8 cellular contexts compared by ENCODE assay signal in the genomic region with DNA sequence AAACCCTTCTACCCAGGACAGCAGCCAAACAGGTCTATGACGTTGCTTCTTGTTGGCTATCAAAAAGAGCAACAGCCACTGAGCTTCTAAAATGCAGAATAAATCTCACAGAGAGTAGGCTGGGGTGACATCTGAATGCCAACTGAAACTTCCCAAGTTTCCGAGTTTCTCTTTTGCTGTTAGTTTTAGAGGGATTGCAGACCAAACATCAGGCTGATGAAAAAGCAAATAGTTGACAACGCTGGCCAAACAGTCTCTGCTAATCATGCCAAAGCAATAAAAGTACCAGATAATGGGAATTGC. TPM values are rescaled to one million over a fixed set of nuclear protein-coding genes. Genes with fewer than 3 reads are reported as not detected.
DNase-seq lines count a peak whose midpoint lies in the region; ATAC-seq and TF ChIP-seq lines count a peak whose summit lies in the region.

No MANE protein-coding gene starts in this region.

- peaks cover 39% of the 10 kb centered on the region for H3K4me1 ChIP-seq in CD4-positive, alpha-beta memory T cell (ENCODE audit: insufficient read depth, low read length)
- H3K4me1 ChIP-seq in PC-3 (ENCODE audit: insufficient read depth, low read length) (peaks cover 42% of the 10 kb centered on the region), osteoblast (ENCODE audit: insufficient read depth, low read length) (peaks cover 24% of the 10 kb centered on the region)

- H3K4me2 ChIP-seq in PC-3 (ENCODE audit: low read length) (peak overlapping the region; percentile 81), osteoblast (ENCODE audit: insufficient read depth, low read length) (peak overlapping the region; percentile 86)

- intact Hi-C loops in CD4-positive, alpha-beta memory T cell (cut with micrococcal nuclease), result loop anchor here (1.0 to 10.0 kb wide), 7 partner anchors 39 to 501 kb away; no protein-coding TSS in a partner anchor
- intact Hi-C loops in PC-3 (cut with micrococcal nuclease), result loop anchor here (1.0 to 10.0 kb wide), 13 partner anchors 37 to 858 kb away; no protein-coding TSS in a partner anchor

- peak overlapping the region; percentile 89 for H2AFZ ChIP-seq in PC-3 (ENCODE audit: low read length)
- peak overlapping the region; percentile 1 for H2AFZ ChIP-seq in osteoblast (ENCODE audit: low read length)

- H3K27me3 ChIP-seq in CD4-positive, alpha-beta memory T cell (ENCODE audit: insufficient read depth, low read length), result no peaks in the 10 kb centered on the region
- H3K27me3 ChIP-seq in PC-3 (ENCODE audit: low read length) (no peaks in the 10 kb centered on the region), osteoblast (ENCODE audit: insufficient read depth, low read length) (no peaks in the 10 kb centered on the region)

- H3K4me1 Mint-ChIP-seq in CD4-positive, alpha-beta memory T cell, result peaks cover 30 to 55% (median 41%) of the 10 kb centered on the region in 4 donors
- peaks cover 45% of the 10 kb centered on the region for H3K4me1 Mint-ChIP-seq in endothelial cell (ENCODE audit: unreplicated experiment)

- H3F3A ChIP-seq in PC-3 (ENCODE audit: low read length, unreplicated experiment), result no peaks in the 10 kb centered on the region

- no peak for TF ChIP-seq CTCF in PC-3 (conservative IDR thresholded peaks at IDR 0.05; ENCODE audit: low read depth, low read length)
- no peak for TF ChIP-seq CTCF in endothelial cell (IDR thresholded peaks at IDR 0.05; ENCODE audit: unreplicated experiment)
- no peak for TF ChIP-seq CTCF in osteoblast (IDR thresholded peaks at IDR 0.05; ENCODE audit: extremely low read depth, low read depth, low read length)

- CTCF ChIA-PET in CD4-positive, alpha-beta memory T cell (lab: Charles Lee; ENCODE audit: partially characterized antibody), result interaction anchor here (0.8 to 1.9 kb wide), 3 partner anchors 10 to 116 kb away, joined by 3 to 5 read pairs (median 3); no protein-coding TSS in a partner anchor
- CTCF ChIA-PET in PC-3 (lab: Charles Lee), result no interaction called here

- H3K27ac Mint-ChIP-seq in CD4-positive, alpha-beta memory T cell, result peak overlapping the region; percentile 87 to 100 (median 99)
- H3K27ac Mint-ChIP-seq in endothelial cell (ENCODE audit: unreplicated experiment), result peak overlapping the region; percentile 99

- H3K79me2 ChIP-seq in PC-3 (ENCODE audit: low read length), result peaks cover 42% of the 10 kb centered on the region
- peaks cover 53% of the 10 kb centered on the region for H3K79me2 ChIP-seq in osteoblast (ENCODE audit: insufficient read depth, low read length)

- peak overlapping the region; percentile 77 to 93 for H3K4me3 ChIP-seq in CD4-positive, alpha-beta memory T cell (ENCODE audit: low read length in 2 of 2)
- H3K4me3 ChIP-seq in PC-3 (ENCODE audit: low read length), result peak overlapping the region; percentile 96
- peak overlapping the region; percentile 79 for H3K4me3 ChIP-seq in osteoblast (ENCODE audit: insufficient read depth, low read length)

- peak overlapping the region; percentile 84 for H3K27ac ChIP-seq in CD4-positive, alpha-beta memory T cell (ENCODE audit: low read depth, low read length)
- peak overlapping the region; percentile 61 for H3K27ac ChIP-seq in PC-3 (ENCODE audit: low read length)
- H3K27ac ChIP-seq in osteoblast (ENCODE audit: low read depth, low read length), result peak overlapping the region; percentile 88

- H3K4me3 Mint-ChIP-seq in CD4-positive, alpha-beta memory T cell, result peak overlapping the region; percentile 95 to 100 (median 99)
- peak overlapping the region; percentile 98 for H3K4me3 Mint-ChIP-seq in endothelial cell (ENCODE audit: unreplicated experiment)

- H3K9me2 ChIP-seq in PC-3 (replicated peaks; ENCODE audit: low read length), result no peaks in the 10 kb centered on the region

- no peak for ATAC-seq in PC-3
- no peak for ATAC-seq in GM18909 (IDR thresholded peaks at IDR 0.05; ENCODE audit: poor library complexity, unreplicated experiment)

- H3K9me3 ChIP-seq in CD4-positive, alpha-beta memory T cell (ENCODE audit: control insufficient read depth in 1 of 2, low read length in 2 of 2), result no peaks in the 10 kb centered on the region
- no peaks in the 10 kb centered on the region for H3K9me3 ChIP-seq in PC-3 (ENCODE audit: low read length)
- H3K9me3 ChIP-seq in osteoblast (ENCODE audit: low read depth, low read length), result no peaks in the 10 kb centered on the region

- no peaks in the 10 kb centered on the region for H3K9me3 Mint-ChIP-seq in CD4-positive, alpha-beta memory T cell
- no peaks in the 10 kb centered on the region for H3K9me3 Mint-ChIP-seq in endothelial cell (ENCODE audit: unreplicated experiment)

- H3K9ac ChIP-seq in PC-3 (ENCODE audit: low read length), result peak overlapping the region; percentile 90

- BruUV-seq in PC-3 (replicated peaks; lab: Mats Ljungman, UMichigan), result TSS peak; percentile 72

- H3K36me3 ChIP-seq in CD4-positive, alpha-beta memory T cell (ENCODE audit: insufficient read depth, low read length), result no peaks in the 10 kb centered on the region
- H3K36me3 ChIP-seq in PC-3 (ENCODE audit: low read depth, low read length) (no peaks in the 10 kb centered on the region), osteoblast (ENCODE audit: insufficient read depth, low read length) (peaks cover 10% of the 10 kb centered on the region)

- POLR2A ChIA-PET in CD4-positive, alpha-beta memory T cell (lab: Charles Lee; ENCODE audit: partially characterized antibody), result interaction anchor here (0.6 to 3.1 kb wide), 16 partner anchors 7 to 501 kb away, joined by 3 to 30 read pairs (median 6); no protein-coding TSS in a partner anchor
- POLR2A ChIA-PET in PC-3 (lab: Charles Lee; ENCODE audit: unreplicated experiment), result interaction anchor here (0.6 to 0.8 kb wide), 7 partner anchors 11 to 254 kb away, joined by 3 to 11 read pairs (median 3); no protein-coding TSS in a partner anchor

- H4K20me1 ChIP-seq in PC-3 (ENCODE audit: low read length), result no peaks in the 10 kb centered on the region
- peaks cover 10% of the 10 kb centered on the region for H4K20me1 ChIP-seq in osteoblast (ENCODE audit: insufficient read depth, low read length)

- peaks cover 8 to 33% of the 10 kb centered on the region in 2 donors for H3K36me3 Mint-ChIP-seq in CD4-positive, alpha-beta memory T cell
- H3K36me3 Mint-ChIP-seq in endothelial cell (ENCODE audit: low read depth, unreplicated experiment), result peaks cover 11% of the 10 kb centered on the region

- no peak for DNase-seq in CD4-positive, alpha-beta memory T cell
- no peak for DNase-seq in PC-3
- no peak for DNase-seq in endothelial cell (ENCODE audit: low spot score)
- DNase-seq in osteoblast (ENCODE audit: insufficient read length, low spot score, missing footprints), result no peak
- DNase-seq in OCI-M1 (lab: John Stamatoyannopoulos, UW), result no peak
- DNase-seq in LoVo (ENCODE audit: low spot score), result no peak
- no peak for DNase-seq in MV-4-11 (lab: John Stamatoyannopoulos, UW)

- H3K27me3 Mint-ChIP-seq in CD4-positive, alpha-beta memory T cell, result no peaks in the 10 kb centered on the region
- peaks cover 3% of the 10 kb centered on the region for H3K27me3 Mint-ChIP-seq in endothelial cell (ENCODE audit: unreplicated experiment)

RNA-seq across cellular contexts. Expression of gene CBLB, which starts 0.7 kb away (rescaled TPM):
- total RNA-seq in CD4-positive, alpha-beta memory T cell, result 100 to 1,000 TPM in 1 of 2 experiments, 10 to 100 TPM in 1; 93.5 to 106 TPM
- 10 to 100 TPM; 17.0 to 39.7 TPM for polyA plus RNA-seq in CD4-positive, alpha-beta memory T cell
- total RNA-seq in PC-3 (2014; rRNA removed), result 20.0 and 23.9 TPM in 2 replicates
- total RNA-seq in endothelial cell (ENCODE audit: unreplicated experiment), result 62.0 TPM
- 108 and 128 TPM in 2 replicates for total RNA-seq in osteoblast
